In the genomic region with DNA sequence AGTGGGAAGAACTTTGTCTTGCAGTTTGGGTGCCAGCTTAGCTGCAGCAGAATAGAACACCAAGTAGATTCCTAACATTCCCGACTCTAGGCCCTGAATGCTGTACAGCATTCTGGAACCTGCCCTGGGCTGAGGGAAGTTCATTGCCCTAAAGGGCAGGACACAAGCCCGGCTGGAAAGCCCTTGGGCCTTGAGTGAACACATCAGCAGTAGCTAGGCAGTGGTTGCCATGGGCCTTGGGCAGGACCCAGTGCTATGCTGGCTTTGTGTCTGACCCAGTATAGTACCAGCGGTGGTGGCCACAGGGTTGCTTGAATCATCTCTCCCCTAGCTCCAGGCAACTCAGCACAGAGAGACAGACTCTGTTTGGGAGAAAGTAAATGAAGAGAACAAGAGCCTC, we compare ENCODE assay signal across 24 cellular contexts.
"Had no signal": no experiment of that assay in that cellular context is flagged by ENCODE, and none has a peak within 500 bp of the region (broad histone marks: within the 10 kb centered on the region; RNA-seq: fewer than 3 reads in every experiment).

No MANE protein-coding gene starts in this region.

- ATAC-seq: activated T-cell treated with anti-CD3 and anti-CD28 coated beads, Interleukin-2, amount 50 U/mL, for 4 hours had no signal

- H3K27me3 Mint-ChIP-seq: activated CD4-positive, alpha-beta memory T cell treated with anti-CD3 and anti-CD28 coated beads for 36 hours; activated CD4-positive, alpha-beta T cell treated with anti-CD3 and anti-CD28 coated beads, Interleukin-2, amount 10 ng/mL, durations not matched to agents 7 days and 5 days; activated naive CD8-positive, alpha-beta T cell had no signal

- H3K27ac Mint-ChIP-seq: activated CD4-positive, alpha-beta memory T cell treated with anti-CD3 and anti-CD28 coated beads for 36 hours; activated naive CD8-positive, alpha-beta T cell had no signal

- DNase-seq: activated CD4-positive, alpha-beta memory T cell treated with anti-CD3 and anti-CD28 coated beads for 36 hours; activated CD4-positive, alpha-beta T cell treated with anti-CD3 and anti-CD28 coated beads, Interleukin-2, amount 10 ng/mL, durations not matched to agents 7 days and 5 days; activated CD4-positive, CD25-positive, alpha-beta regulatory T cell; activated CD8-positive, alpha-beta memory T cell treated with anti-CD3 and anti-CD28 coated beads for 24 hours; activated effector memory CD4-positive, alpha-beta T cell treated with anti-CD3 and anti-CD28 coated beads, Interleukin-2, amount 50 U/mL, for 16 hours; activated naive CD4-positive, alpha-beta T cell treated with Interleukin-2 at 50 U/mL for 16 hours; activated T-cell treated with anti-CD3 and anti-CD28 coated beads, Interleukin-2, amount 50 U/mL, for 4 hours; amygdala; brain microvascular endothelial cell; MG63; MV-4-11; NCI-H1092 treated with DMSO at 0.1 percent for 48 hours; NCI-H1417 treated with DMSO at 0.1 percent for 48 hours; NCI-H1694; NCI-H2029; NCI-H2107; NCI-H2171 treated with DMSO at 0.1 percent for 48 hours; NCI-H226; NCI-H526; NCI-H82; SJCRH30; SK-N-SH; T-helper 1 cell had no signal

- H3K4me3 Mint-ChIP-seq: activated CD4-positive, alpha-beta memory T cell treated with anti-CD3 and anti-CD28 coated beads for 36 hours; activated CD4-positive, alpha-beta T cell treated with anti-CD3 and anti-CD28 coated beads, Interleukin-2, amount 10 ng/mL, durations not matched to agents 7 days and 5 days; activated naive CD8-positive, alpha-beta T cell; activated T-cell treated with anti-CD3 and anti-CD28 coated beads, Interleukin-2, amount 50 U/mL, for 4 hours had no signal

- H3K9me3 Mint-ChIP-seq: activated CD4-positive, alpha-beta memory T cell treated with anti-CD3 and anti-CD28 coated beads for 36 hours; activated T-cell treated with anti-CD3 and anti-CD28 coated beads, Interleukin-2, amount 50 U/mL, for 4 hours had no signal
